16 cellular contexts compared by ENCODE assay signal in genomic region chr19:36821758-36822157, GRCh38.
"Had no signal": no experiment of that assay in that cellular context is flagged by ENCODE, and none has a peak within 500 bp of the region (broad histone marks: within the 10 kb centered on the region; RNA-seq: fewer than 3 reads in every experiment).

No MANE protein-coding gene starts in this region.

- FAIRE-seq: endothelial cell of umbilical vein, kidney had no signal

- DNase-seq: effector memory CD8-positive, alpha-beta T cell; erythroblast; foreskin keratinocyte; kidney; left cardiac atrium; left ventricle myocardium inferior; natural killer cell; ovary; right cardiac atrium; stimulated activated CD4-positive, alpha-beta T cell treated with anti-CD3 and anti-CD28 coated beads, Interleukin-4, amount 100 ng/mL, for 1 hour; stimulated activated CD8-positive, alpha-beta memory T cell treated with anti-CD3 and anti-CD28 coated beads, Interleukin-4, amount 100 ng/mL, for 48 hours; stimulated activated naive CD8-positive, alpha-beta T cell treated with anti-CD3 and anti-CD28 coated beads, Interleukin-15, Interleukin-2, amounts not matched to agents 100 U/mL and 50 U/mL, for 24 hours; tibial artery; upper lobe of left lung; uterus had no signal

- H3K36me3 ChIP-seq: uterus had no signal

- H3K4me3 ChIP-seq: left ventricle myocardium inferior, ovary, tibial artery, upper lobe of left lung, uterus had no signal

- H3K27me3 ChIP-seq: foreskin keratinocyte, ovary, tibial artery, upper lobe of left lung, uterus had no signal

- H3K27ac ChIP-seq: foreskin keratinocyte, left ventricle myocardium inferior, ovary, tibial artery, upper lobe of left lung, uterus had no signal

- H3K4me1 ChIP-seq: foreskin keratinocyte, left ventricle myocardium inferior, tibial artery, upper lobe of left lung, uterus had no signal
